ENCODE assay signal across 1 cellular context in genomic region chr22:48822278-48823233, GRCh38.
TF ChIP-seq lines count a peak whose summit lies in the region.

No MANE protein-coding gene starts in this region.

TF ChIP-seq in IMR-90, 13 proteins besides CTCF, POLR2A, EP300 and RAD21 (continued from another document):
- TF ChIP-seq MXI1 (IDR thresholded peaks at IDR 0.05; ENCODE audit: borderline replicate concordance, low read depth, low read length) = no peak
- TF ChIP-seq CHD1 (IDR thresholded peaks at IDR 0.05; ENCODE audit: low read depth, low read length) = no peak
- TF ChIP-seq CEBPB (IDR thresholded peaks at IDR 0.05; ENCODE audit: low read depth, low read length) = no peak
- no peak for TF ChIP-seq RFX5 (IDR thresholded peaks at IDR 0.05; ENCODE audit: low read depth, low read length)
- TF ChIP-seq FOS (IDR thresholded peaks at IDR 0.05; ENCODE audit: low read depth, low read length) = no peak
- no peak for TF ChIP-seq NFE2L2 (IDR thresholded peaks at IDR 0.05; ENCODE audit: low read depth, low read length)
- no peak for TF ChIP-seq MAFK (IDR thresholded peaks at IDR 0.05; ENCODE audit: low read depth, low read length)
- TF ChIP-seq ELK1 (IDR thresholded peaks at IDR 0.05; ENCODE audit: borderline replicate concordance, low read depth, low read length) = no peak
- no peak for TF ChIP-seq RCOR1 (IDR thresholded peaks at IDR 0.05; ENCODE audit: insufficient replicate concordance, low read length)
- no peak for TF ChIP-seq USF2 (IDR thresholded peaks at IDR 0.05; ENCODE audit: low read depth, low read length)
